ENCODE assay signal across 9 cellular contexts in the genomic region with DNA sequence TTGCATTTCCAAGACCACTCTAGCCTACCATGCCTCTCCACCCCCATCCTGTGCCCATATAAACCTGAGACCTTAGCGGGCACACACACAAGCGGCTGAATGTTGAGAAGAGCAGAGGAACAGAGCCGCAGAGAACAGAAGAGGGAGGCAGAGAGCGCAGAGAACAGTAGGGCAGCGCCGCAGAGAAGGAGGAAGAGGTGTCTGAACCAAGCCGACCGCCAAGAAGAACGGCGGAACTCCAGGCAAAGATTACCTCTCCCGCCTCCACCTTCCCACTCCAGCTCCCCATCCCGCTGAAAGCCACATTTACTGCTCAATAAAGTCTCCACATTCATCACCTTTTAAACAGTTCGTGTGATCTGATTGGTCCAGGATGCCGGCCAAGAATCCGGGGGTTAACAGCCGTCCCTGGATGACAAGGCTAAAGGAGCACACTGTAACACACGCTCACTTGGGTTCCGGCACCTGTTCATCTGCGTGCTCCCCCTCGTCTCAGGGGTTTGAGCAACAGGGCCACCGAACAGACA. TPM values are rescaled to one million over a fixed set of nuclear protein-coding genes. Genes with fewer than 3 reads are reported as not detected.
DNase-seq lines count a peak whose midpoint lies in the region; ATAC-seq and TF ChIP-seq lines count a peak whose summit lies in the region.
"Had no signal": no experiment of that assay in that cellular context is flagged by ENCODE, and none has a peak within 500 bp of the region (broad histone marks: within the 10 kb centered on the region; RNA-seq: fewer than 3 reads in every experiment).

No MANE protein-coding gene starts in this region.

- H2BK12ac ChIP-seq in H9 (ENCODE audit: insufficient read length, low read depth, low read length) = no peak overlapping the region

- H3K36me3 ChIP-seq in iPS DF 6.9 (ENCODE audit: control insufficient read depth, insufficient read depth, low read length) (no peaks in the 10 kb centered on the region), uterus (no peaks in the 10 kb centered on the region)

- no peak overlapping the region for H3K27ac ChIP-seq in H9 (ENCODE audit: insufficient read length, low read depth, low read length)
- H3K27ac ChIP-seq in iPS DF 6.9 (ENCODE audit: low read length) = no peak overlapping the region
- H3K27ac ChIP-seq in uterus = no peak overlapping the region

- H3K23me2 ChIP-seq in H9 (ENCODE audit: insufficient read length, low read depth, low read length, poor library complexity, severe bottlenecking) = peaks cover 4% of the 10 kb centered on the region

- H3K14ac ChIP-seq in H9 (ENCODE audit: insufficient read depth, low read length) = peak overlapping the region; percentile 48; the same call in 1 of the 2 replicates

- peak overlapping the region; percentile 26 for H2AFZ ChIP-seq in H9 (ENCODE audit: low read length)

- no peak overlapping the region for H4K8ac ChIP-seq in H9 (replicated peaks; ENCODE audit: insufficient read length, low read depth, low read length)

- no CpG with 5 or more reads among the region's 21 CpGs for WGBS in H9 (ENCODE audit: extremely low coverage, insufficient read length, low lambda C conversion rate)
- no CpG with 5 or more reads among the region's 21 CpGs for whole genome bisulfite sequencing in iPS DF 6.9 (ENCODE audit: insufficient coverage, insufficient read length)

- no peaks in the 10 kb centered on the region for H3K79me1 ChIP-seq in H9 (ENCODE audit: insufficient read depth, low read depth, low read length, poor library complexity, severe bottlenecking)

- H3K36me3 Mint-ChIP-seq in H9 (ENCODE audit: insufficient read depth in 1 of 3, low read depth in 3 of 3) = no peaks in the 10 kb centered on the region
- no peaks in the 10 kb centered on the region for H3K36me3 Mint-ChIP-seq in activated T-cell treated with anti-CD3 and anti-CD28 coated beads, Interleukin-2, amount 50 U/mL, for 72 hours (ENCODE audit: insufficient read depth in 2 of 2)

- H4K20me1 ChIP-seq in H9 (ENCODE audit: control insufficient read depth, insufficient read depth, insufficient read length) = no peaks in the 10 kb centered on the region

- no peak overlapping the region for H2BK15ac ChIP-seq in H9 (ENCODE audit: low read depth, low read length)

- intact Hi-C loops in uterus (cut with DNase I; ENCODE audit: low total_unique reads) = no loop called here

- H3K4me2 ChIP-seq in H9 (ENCODE audit: insufficient read depth, insufficient read length, low read length) = peak overlapping the region; percentile 34

- H3K18ac ChIP-seq in H9 (ENCODE audit: insufficient read length, low read depth, low read length) = no peak overlapping the region

- ATAC-seq in activated T-cell treated with anti-CD3 and anti-CD28 coated beads, Interleukin-2, amount 50 U/mL, for 72 hours (replicated peaks in 1 of 2) = peak; percentile 91 to 97
- ATAC-seq in HG02840 (IDR thresholded peaks at IDR 0.05; ENCODE audit: low FRiP score, unreplicated experiment) = no peak

- H3K27me3 Mint-ChIP-seq in H9 (ENCODE audit: low read depth) = peaks cover 8% of the 10 kb centered on the region
- H3K27me3 Mint-ChIP-seq in activated T-cell treated with anti-CD3 and anti-CD28 coated beads, Interleukin-2, amount 50 U/mL, for 72 hours (ENCODE audit: low read depth) = peaks cover 27% of the 10 kb centered on the region

- H3K4me3 Mint-ChIP-seq in H9 = peak overlapping the region; percentile 65 to 77
- H3K4me3 Mint-ChIP-seq in activated T-cell treated with anti-CD3 and anti-CD28 coated beads, Interleukin-2, amount 50 U/mL, for 72 hours = peak overlapping the region; percentile 77 to 81

- H3T11ph ChIP-seq in H9 (ENCODE audit: low read length) = no peak overlapping the region

- H3K4me1 ChIP-seq in H9 (ENCODE audit: insufficient read depth, low read length) = no peaks in the 10 kb centered on the region; the same call in 1 of the 2 replicates
- no peaks in the 10 kb centered on the region for H3K4me1 ChIP-seq in iPS DF 6.9 (ENCODE audit: control insufficient read depth, insufficient read depth, low read length)
- H3K4me1 ChIP-seq in uterus = no peaks in the 10 kb centered on the region

- H2BK5ac ChIP-seq in H9 (ENCODE audit: insufficient read length, low read length) = no peak overlapping the region

- H4K5ac ChIP-seq in H9 (ENCODE audit: insufficient read length, low read depth, low read length) = no peak overlapping the region

- H3K79me2 ChIP-seq in H9 (ENCODE audit: insufficient read depth, low read length) = no peaks in the 10 kb centered on the region

- no peak overlapping the region for H2AK5ac ChIP-seq in H9 (ENCODE audit: insufficient read length, low read length)

- no peak overlapping the region for H3K23ac ChIP-seq in H9 (ENCODE audit: insufficient read length, low read depth, low read length)

- no peak overlapping the region for H2BK20ac ChIP-seq in H9 (ENCODE audit: low read depth, low read length, poor library complexity, severe bottlenecking)

- H3K27me3 ChIP-seq in H9 (ENCODE audit: insufficient read depth, low read length) = no peaks in the 10 kb centered on the region
- H3K27me3 ChIP-seq in iPS DF 6.9 (ENCODE audit: control insufficient read depth, insufficient read depth, low read length) = no peaks in the 10 kb centered on the region
- H3K27me3 ChIP-seq in uterus = no peaks in the 10 kb centered on the region

- no peak overlapping the region for H3K4ac ChIP-seq in H9 (ENCODE audit: low read depth, low read length)

- peak overlapping the region; percentile 24 for H3K9ac ChIP-seq in H9 (ENCODE audit: extremely low read depth, insufficient read length, low read length)

- H3K4me3 ChIP-seq in iPS DF 6.9 (ENCODE audit: low read length) = peak overlapping the region; percentile 27; the same call in 1 of the 2 replicates
- no peak overlapping the region for H3K4me3 ChIP-seq in uterus

- H4K91ac ChIP-seq in H9 (ENCODE audit: insufficient read length, low read depth, low read length) = no peak overlapping the region

- H3K9me3 ChIP-seq in H9 (ENCODE audit: control insufficient read depth, low read depth, low read length) (no peaks in the 10 kb centered on the region), iPS DF 6.9 (ENCODE audit: control insufficient read depth, insufficient read depth, low read length) (no peaks in the 10 kb centered on the region), uterus (no peaks in the 10 kb centered on the region)

- peak overlapping the region in 1 of 3 experiments; percentile 44; a peak in 1 of 7 replicates for H3K27ac Mint-ChIP-seq in H9
- H3K27ac Mint-ChIP-seq in activated T-cell treated with anti-CD3 and anti-CD28 coated beads, Interleukin-2, amount 50 U/mL, for 72 hours = no peak overlapping the region

- TF ChIP-seq POLR2A in uterus (IDR thresholded peaks at IDR 0.05) = no peak

- TF ChIP-seq CTCF in H9 (conservative IDR thresholded peaks at IDR 0.05) (peak; percentile 60), uterus (IDR thresholded peaks at IDR 0.05) (no peak)

- no peaks in the 10 kb centered on the region for H3K9me3 Mint-ChIP-seq in H9
- H3K9me3 Mint-ChIP-seq in activated T-cell treated with anti-CD3 and anti-CD28 coated beads, Interleukin-2, amount 50 U/mL, for 72 hours = no peaks in the 10 kb centered on the region

- H2BK120ac ChIP-seq in H9 (ENCODE audit: low read depth, low read length, poor library complexity, severe bottlenecking) = no peak overlapping the region

- DNase-seq in ELR (ENCODE audit: low read depth) (peak; percentile 36), H9 (peak; percentile 82), NCI-H1092 treated with DMSO at 0.1 percent for 48 hours (lab: John Stamatoyannopoulos, UW) (peak; percentile 80), iPS DF 6.9 (ENCODE audit: low read depth, low spot score) (peak; percentile 58), uterus (no peak)
- peak; percentile 31 to 35 for DNase-seq in activated T-cell treated with anti-CD3 and anti-CD28 coated beads, Interleukin-2, amount 50 U/mL, for 72 hours
- DNase-seq in stimulated activated CD4-positive, alpha-beta T cell treated with anti-CD3 and anti-CD28 coated beads, Interleukin-2, amount 100 ng/mL, for 24 hours = peak; percentile 25 to 36

- no peak overlapping the region for H3K56ac ChIP-seq in H9 (ENCODE audit: insufficient read length, low read depth, low read length)

- H3K4me1 Mint-ChIP-seq in H9 = peaks cover 8 to 15% of the 10 kb centered on the region in 2 experiments
- H3K4me1 Mint-ChIP-seq in activated T-cell treated with anti-CD3 and anti-CD28 coated beads, Interleukin-2, amount 50 U/mL, for 72 hours (ENCODE audit: low read depth) = peaks cover 10% of the 10 kb centered on the region

RNA-seq across cellular contexts. Expression of a gene that starts 33.2 kb away (rescaled TPM):
- not detected in 2 replicates for total RNA-seq in H9 (2021)
- total RNA-seq in activated T-cell treated with anti-CD3 and anti-CD28 coated beads, Interleukin-2, amount 50 U/mL, for 72 hours = not detected
- 1 to 10 TPM in 1 of 4 donors, not detected in 3; 5.9 TPM for total RNA-seq in uterus
- total RNA-seq: myocyte had no signal

Comparison
In these comparisons a context has a peak if more than half of its experiments do, and no peak if none do; other contexts are left out.
1. DNase-seq: peak in ELR (single experiment), H9 (single experiment), NCI-H1092 treated with DMSO at 0.1 percent for 48 hours (single experiment), activated T-cell treated with anti-CD3 and anti-CD28 coated beads, Interleukin-2, amount 50 U/mL, for 72 hours (2 of 2), iPS DF 6.9 (single experiment) and stimulated activated CD4-positive, alpha-beta T cell treated with anti-CD3 and anti-CD28 coated beads, Interleukin-2, amount 100 ng/mL, for 24 hours (2 of 2); none in uterus (0 of 2).